ENCODE assay signal across 8 cellular contexts in the genomic region with DNA sequence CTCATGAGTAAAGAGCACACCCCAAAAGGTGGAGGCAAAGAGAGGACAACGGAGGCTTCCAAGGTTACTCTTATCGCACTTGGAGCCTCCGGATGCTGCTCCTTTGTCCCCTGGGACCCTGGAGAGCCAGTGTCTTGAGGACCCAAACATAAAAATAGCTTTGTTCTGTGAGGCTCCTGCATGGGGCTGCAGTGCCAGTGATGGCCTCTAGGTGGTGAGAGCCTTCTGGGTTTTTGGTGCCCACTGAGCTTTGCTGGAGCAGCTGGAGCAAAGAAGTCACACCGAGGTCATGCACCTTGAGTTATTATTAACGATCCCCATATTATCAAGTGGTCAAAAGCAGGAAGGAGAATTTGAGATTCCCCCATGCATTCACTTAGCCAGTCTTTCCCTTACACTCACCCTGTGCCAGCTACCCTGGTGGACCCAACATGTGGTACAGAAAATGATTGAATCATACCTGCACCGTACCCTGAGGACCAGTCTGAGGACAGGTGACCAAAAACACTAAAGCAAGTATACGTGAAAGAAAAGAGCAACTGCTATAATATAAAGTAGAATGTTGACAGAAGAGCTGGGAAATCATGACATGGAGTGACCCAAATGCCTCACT. TPM values are rescaled to one million over a fixed set of nuclear protein-coding genes. Genes with fewer than 3 reads are reported as not detected.
DNase-seq lines count a peak whose midpoint lies in the region; ATAC-seq and TF ChIP-seq lines count a peak whose summit lies in the region.

No MANE protein-coding gene starts in this region.

- H4K20me1 ChIP-seq in HCT116 (ENCODE audit: insufficient read depth), result no peaks in the 10 kb centered on the region

- H3K4me3 ChIP-seq in HCT116 (replicated peaks in 1 of 2; ENCODE audit: low read depth in 1 of 2, low read length in 2 of 2) (no peak overlapping the region), epithelial cell of proximal tubule (ENCODE audit: low read depth, low read length) (no peak overlapping the region)

- POLR2A ChIA-PET in HCT116 (lab: Charles Lee), result no interaction called here
- POLR2A ChIA-PET in activated CD4-positive, alpha-beta T cell treated with anti-CD3 and anti-CD28 coated beads for 36 hours (lab: Charles Lee), result interaction anchor here (0.6 kb wide), 2 partner anchors 174 to 241 kb away, joined by 3 to 7 read pairs; no protein-coding TSS in a partner anchor

- no peak for ATAC-seq in HCT116
- ATAC-seq in activated CD4-positive, alpha-beta T cell treated with anti-CD3 and anti-CD28 coated beads for 36 hours, result peak; percentile 33

- peak in 2 of 3 experiments; percentile 39 to 61; a peak in 4 of 6 replicates for TF ChIP-seq CTCF in HCT116 (IDR thresholded peaks at IDR 0.05 in 2 of 3, conservative IDR thresholded peaks at IDR 0.05 in 1 of 3; ENCODE audit: borderline replicate concordance in 1 of 3, insufficient read depth in 1 of 3, low read depth in 2 of 3, low read length in 2 of 3)
- TF ChIP-seq CTCF in epithelial cell of proximal tubule (conservative IDR thresholded peaks at IDR 0.05; ENCODE audit: low read depth, low read length), result peak; percentile 40
- peak; percentile 59 for TF ChIP-seq CTCF in progenitor cell of endocrine pancreas (IDR thresholded peaks at IDR 0.05; ENCODE audit: unreplicated experiment)

- no peak overlapping the region for H3K27ac ChIP-seq in HCT116 (ENCODE audit: low read depth, low read length)

- no peak for TF ChIP-seq POLR2A in HCT116 (IDR thresholded peaks at IDR 0.05; ENCODE audit: borderline replicate concordance, extremely low read depth, insufficient read depth, insufficient read length)

- H3K27ac Mint-ChIP-seq in activated CD4-positive, alpha-beta T cell treated with anti-CD3 and anti-CD28 coated beads for 36 hours, result no peak overlapping the region
- H3K27ac Mint-ChIP-seq in progenitor cell of endocrine pancreas, result no peak overlapping the region

- H3K9me2 ChIP-seq in HCT116 (ENCODE audit: insufficient read depth), result no peaks in the 10 kb centered on the region

- no peaks in the 10 kb centered on the region for H3K27me3 ChIP-seq in HCT116 (ENCODE audit: insufficient read depth, low read length)

- intact Hi-C loops in HCT116 (cut with micrococcal nuclease), result no loop called here
- intact Hi-C loops in activated CD4-positive, alpha-beta T cell treated with anti-CD3 and anti-CD28 coated beads for 36 hours (cut with DNase I, micrococcal nuclease), result loop anchor here in 1 of 2 experiments (5.0 kb wide), 1 partner anchor 240 kb away; no protein-coding TSS in a partner anchor

- no TSS peak for BruUV-seq in HCT116 (replicated peaks; lab: Mats Ljungman, UMichigan)

- no peak overlapping the region for H3K4me3 Mint-ChIP-seq in activated CD4-positive, alpha-beta T cell treated with anti-CD3 and anti-CD28 coated beads for 36 hours
- H3K4me3 Mint-ChIP-seq in progenitor cell of endocrine pancreas (ENCODE audit: low read depth), result no peak overlapping the region

- no peaks in the 10 kb centered on the region for H3K36me3 ChIP-seq in HCT116 (ENCODE audit: control insufficient read depth in 1 of 2, insufficient read depth in 2 of 2, low read length in 2 of 2)

- H3K4me1 Mint-ChIP-seq in activated CD4-positive, alpha-beta T cell treated with anti-CD3 and anti-CD28 coated beads for 36 hours, result no peaks in the 10 kb centered on the region
- H3K4me1 Mint-ChIP-seq in progenitor cell of endocrine pancreas (ENCODE audit: low read depth), result no peaks in the 10 kb centered on the region

- H3K4me2 ChIP-seq in HCT116 (ENCODE audit: low read length), result no peak overlapping the region

- no peak overlapping the region for H2AFZ ChIP-seq in HCT116 (ENCODE audit: low read depth, low read length, poor library complexity, severe bottlenecking)

- no peak overlapping the region for H3K9ac ChIP-seq in HCT116 (ENCODE audit: low read length)

- H3K9me3 Mint-ChIP-seq in activated CD4-positive, alpha-beta T cell treated with anti-CD3 and anti-CD28 coated beads for 36 hours (ENCODE audit: low read depth), result peaks cover 7% of the 10 kb centered on the region
- peaks cover 8% of the 10 kb centered on the region for H3K9me3 Mint-ChIP-seq in progenitor cell of endocrine pancreas (ENCODE audit: low read depth)

- H3K27me3 Mint-ChIP-seq in activated CD4-positive, alpha-beta T cell treated with anti-CD3 and anti-CD28 coated beads for 36 hours, result no peaks in the 10 kb centered on the region
- H3K27me3 Mint-ChIP-seq in progenitor cell of endocrine pancreas, result no peaks in the 10 kb centered on the region

- CTCF ChIA-PET in HCT116 (lab: Charles Lee), result no interaction called here
- CTCF ChIA-PET in activated CD4-positive, alpha-beta T cell treated with anti-CD3 and anti-CD28 coated beads for 36 hours (lab: Charles Lee), result interaction anchor here (0.5 to 2.1 kb wide), 20 partner anchors 9 to 1838 kb away, joined by 3 to 10 read pairs (median 4); a partner anchor contains a TSS

- RAD21 ChIA-PET in HCT116 (lab: Charles Lee; ENCODE audit: low non-redundant PET in 1 of 2, low total read pairs in 2 of 2, uncharacterized antibody in 2 of 2, unreplicated experiment in 2 of 2), result no interaction called here

- H3K79me2 ChIP-seq in HCT116 (ENCODE audit: insufficient read depth, low read length), result no peaks in the 10 kb centered on the region

- DNase-seq in HCT116 (ENCODE audit: low read depth, low spot score), result no peak
- peak; percentile 72 for DNase-seq in activated CD4-positive, alpha-beta T cell treated with anti-CD3 and anti-CD28 coated beads for 36 hours
- DNase-seq in epithelial cell of proximal tubule (ENCODE audit: low read depth), result no peak
- no peak for DNase-seq in progenitor cell of endocrine pancreas (ENCODE audit: low spot score, unreplicated experiment)
- no peak for DNase-seq in SW 1271 (lab: John Stamatoyannopoulos, UW)
- no peak for DNase-seq in NK-92 treated with Interleukin-12 subunit alpha and Interleukin-12 subunit beta, amount 100 ng/mL, for 24 hours (lab: John Stamatoyannopoulos, UW)
- DNase-seq in NCI-H1694 (lab: John Stamatoyannopoulos, UW), result no peak
- DNase-seq in occipital lobe (lab: John Stamatoyannopoulos, UW), result no peak

- H3K4me1 ChIP-seq in HCT116 (ENCODE audit: control insufficient read depth in 1 of 2, insufficient read depth in 2 of 2, low read length in 2 of 2), result no peaks in the 10 kb centered on the region

- peaks cover 9% of the 10 kb centered on the region for H3K36me3 Mint-ChIP-seq in activated CD4-positive, alpha-beta T cell treated with anti-CD3 and anti-CD28 coated beads for 36 hours (ENCODE audit: low read depth)
- peaks cover 7% of the 10 kb centered on the region for H3K36me3 Mint-ChIP-seq in progenitor cell of endocrine pancreas (ENCODE audit: insufficient read depth)

- TF ChIP-seq RAD21 in HCT116 (IDR thresholded peaks at IDR 0.05; ENCODE audit: low read depth), result no peak

- peaks cover 16 to 30% of the 10 kb centered on the region in 2 experiments; a peak in 2 of 4 replicates for H3K9me3 ChIP-seq in HCT116 (ENCODE audit: control insufficient read depth in 1 of 2, insufficient read depth in 1 of 2, low read depth in 1 of 2, low read length in 2 of 2)

TF ChIP-seq in HCT116, 20 proteins besides CTCF, POLR2A, EP300 and RAD21:
- TF ChIP-seq, protein P1, sequence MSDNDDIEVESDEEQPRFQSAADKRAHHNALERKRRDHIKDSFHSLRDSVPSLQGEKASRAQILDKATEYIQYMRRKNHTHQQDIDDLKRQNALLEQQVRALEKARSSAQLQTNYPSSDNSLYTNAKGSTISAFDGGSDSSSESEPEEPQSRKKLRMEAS (IDR thresholded peaks at IDR 0.05), result no peak
- no peak for TF ChIP-seq SIN3A (IDR thresholded peaks at IDR 0.05; ENCODE audit: low read depth)
- TF ChIP-seq SP1 (IDR thresholded peaks at IDR 0.05; ENCODE audit: low read depth), result no peak
- no peak for TF ChIP-seq ELF1 (IDR thresholded peaks at IDR 0.05; ENCODE audit: borderline replicate concordance, low read depth)
- no peak for TF ChIP-seq EGR1 (IDR thresholded peaks at IDR 0.05; ENCODE audit: low read depth)
- TF ChIP-seq ZFX (IDR thresholded peaks at IDR 0.05), result no peak

RNA-seq across cellular contexts. Expression of a gene that starts 41.5 kb away (rescaled TPM):
- total RNA-seq in HCT116 (2021; ENCODE audit: unreplicated experiment), result not detected
- not detected in 2 replicates for polyA plus RNA-seq in HCT116 (2012)
- 1 to 10 TPM; 6.0 to 7.5 TPM for total RNA-seq in activated CD4-positive, alpha-beta T cell treated with anti-CD3 and anti-CD28 coated beads for 36 hours
- total RNA-seq in epithelial cell of proximal tubule, result 1.7 and 2.8 TPM in 2 replicates
- total RNA-seq in progenitor cell of endocrine pancreas, result 20.5 and 22.6 TPM in 2 replicates
- 18.2 TPM for total RNA-seq in occipital lobe
